ENCODE assay signal across 35 cellular contexts in genomic region chr17:49074851-49075540, GRCh38. TPM values are rescaled to one million over a fixed set of nuclear protein-coding genes. Genes with fewer than 3 reads are reported as not detected.
"Had no signal": no experiment of that assay in that cellular context is flagged by ENCODE, and none has a peak within 500 bp of the region (broad histone marks: within the 10 kb centered on the region; RNA-seq: fewer than 3 reads in every experiment).

No MANE protein-coding gene starts in this region.

- H3K4me3 Mint-ChIP-seq: activated naive CD4-positive, alpha-beta T cell treated with anti-CD3 and anti-CD28 coated beads for 36 hours; activated naive CD8-positive, alpha-beta T cell treated with anti-CD3 and anti-CD28 coated beads for 36 hours; activated T-cell treated with anti-CD3 and anti-CD28 coated beads, Interleukin-2, amount 50 U/mL, for 72 hours; central memory CD8-positive, alpha-beta T cell; memory B cell; natural killer cell; neural progenitor cell; T-helper 1 cell treated with Interleukin-12 subunit alpha and Interleukin-12 subunit beta and Interleukin-4 antibody, amounts not matched to agents 30 μg/mL and 1 μg/mL, for 36 hours had no signal

- H3K36me3 ChIP-seq: adrenal gland, ascending aorta, esophagus muscularis mucosa, heart right ventricle, neural progenitor cell had no signal

- H3K9me3 Mint-ChIP-seq: activated naive CD4-positive, alpha-beta T cell treated with anti-CD3 and anti-CD28 coated beads for 36 hours; activated naive CD8-positive, alpha-beta T cell treated with anti-CD3 and anti-CD28 coated beads for 36 hours; activated T-cell treated with anti-CD3 and anti-CD28 coated beads, Interleukin-2, amount 50 U/mL, for 72 hours; central memory CD8-positive, alpha-beta T cell; memory B cell; natural killer cell; T-helper 1 cell treated with Interleukin-12 subunit alpha and Interleukin-12 subunit beta and Interleukin-4 antibody, amounts not matched to agents 30 μg/mL and 1 μg/mL, for 36 hours had no signal

- DNase-seq: activated CD4-positive, alpha-beta T cell treated with anti-CD3 and anti-CD28 coated beads for 4 hours; activated CD4-positive, alpha-beta T cell treated with anti-CD3 and anti-CD28 coated beads, Interleukin-2, amount 50 U/mL, for 4 hours; activated effector memory CD4-positive, alpha-beta T cell treated with Interleukin-2 at 50 U/mL for 16 hours; activated naive CD4-positive, alpha-beta T cell treated with anti-CD3 and anti-CD28 coated beads for 36 hours; activated naive CD8-positive, alpha-beta T cell treated with anti-CD3 and anti-CD28 coated beads for 36 hours; activated T-cell treated with anti-CD3 and anti-CD28 coated beads for 4 hours; activated T-cell treated with anti-CD3 and anti-CD28 coated beads, Interleukin-2, amount 50 U/mL, for 72 hours; adrenal gland; dermis blood vessel endothelial cell; effector CD4-positive, alpha-beta T cell; foreskin keratinocyte; heart right ventricle; midbrain; natural killer cell; occipital lobe; psoas muscle; stimulated activated CD4-positive, alpha-beta T cell treated with anti-CD3 and anti-CD28 coated beads, Interleukin-15, amount 100 ng/mL, for 24 hours; stimulated activated CD4-positive, alpha-beta T cell treated with anti-CD3 and anti-CD28 coated beads, Interleukin-2, amount 100 ng/mL, for 24 hours; stimulated activated naive CD4-positive, alpha-beta T cell treated with Interleukin-2 at 50 U/mL for 16 hours; T-helper 9 cell; testis; trophoblast cell had no signal

- H3K27me3 ChIP-seq: adrenal gland, ascending aorta, neural progenitor cell, testis had no signal

- H3K9ac ChIP-seq: neural progenitor cell, parathyroid adenoma had no signal

- H3K4me1 Mint-ChIP-seq: activated naive CD8-positive, alpha-beta T cell treated with anti-CD3 and anti-CD28 coated beads for 36 hours; central memory CD8-positive, alpha-beta T cell; memory B cell; natural killer cell; neural progenitor cell had no signal

- H3K9me3 ChIP-seq: adrenal gland, ascending aorta, heart right ventricle, psoas muscle, testis had no signal

- H3K27ac Mint-ChIP-seq: activated naive CD4-positive, alpha-beta T cell treated with anti-CD3 and anti-CD28 coated beads for 36 hours; activated naive CD8-positive, alpha-beta T cell treated with anti-CD3 and anti-CD28 coated beads for 36 hours; activated T-cell treated with anti-CD3 and anti-CD28 coated beads, Interleukin-2, amount 50 U/mL, for 72 hours; memory B cell; natural killer cell; neural progenitor cell; T-helper 1 cell treated with Interleukin-12 subunit alpha and Interleukin-12 subunit beta and Interleukin-4 antibody, amounts not matched to agents 30 μg/mL and 1 μg/mL, for 36 hours had no signal

- ATAC-seq: activated T-cell treated with anti-CD3 and anti-CD28 coated beads, Interleukin-2, amount 50 U/mL, for 72 hours; foreskin keratinocyte; heart right ventricle; natural killer cell; psoas muscle had no signal

- H3K36me3 Mint-ChIP-seq: activated naive CD8-positive, alpha-beta T cell treated with anti-CD3 and anti-CD28 coated beads for 36 hours; memory B cell; natural killer cell; neural progenitor cell had no signal

- H2AFZ ChIP-seq: neural progenitor cell, parathyroid adenoma had no signal

- H3K4me2 ChIP-seq: neural progenitor cell had no signal

- H3K79me2 ChIP-seq: parathyroid adenoma had no signal

- H3K4me3 ChIP-seq: adrenal gland, ascending aorta, esophagus muscularis mucosa, heart right ventricle, neural progenitor cell, psoas muscle, testis had no signal

- FAIRE-seq: bronchial epithelial cell, colon, TTC549, urothelium cell line had no signal

- H3K4me1 ChIP-seq: adrenal gland, ascending aorta, esophagus muscularis mucosa, foreskin keratinocyte, heart right ventricle, neural progenitor cell, parathyroid adenoma, psoas muscle, testis had no signal

- H3K27ac ChIP-seq: adrenal gland, ascending aorta, esophagus muscularis mucosa, foreskin keratinocyte, heart right ventricle, neural progenitor cell, parathyroid adenoma, psoas muscle, testis, VCaP had no signal

RNA-seq across cellular contexts. Expression of gene B4GALNT2, which starts 57.6 kb away (rescaled TPM):
- total RNA-seq: activated naive CD8-positive, alpha-beta T cell treated with anti-CD3 and anti-CD28 coated beads for 36 hours; activated T-cell treated with anti-CD3 and anti-CD28 coated beads, Interleukin-2, amount 50 U/mL, for 72 hours; ascending aorta; esophagus muscularis mucosa; glomerular endothelial cell; occipital lobe had no signal
- polyA plus RNA-seq: heart right ventricle had no signal
